ENCODE assay signal across 8 cellular contexts in the genomic region with DNA sequence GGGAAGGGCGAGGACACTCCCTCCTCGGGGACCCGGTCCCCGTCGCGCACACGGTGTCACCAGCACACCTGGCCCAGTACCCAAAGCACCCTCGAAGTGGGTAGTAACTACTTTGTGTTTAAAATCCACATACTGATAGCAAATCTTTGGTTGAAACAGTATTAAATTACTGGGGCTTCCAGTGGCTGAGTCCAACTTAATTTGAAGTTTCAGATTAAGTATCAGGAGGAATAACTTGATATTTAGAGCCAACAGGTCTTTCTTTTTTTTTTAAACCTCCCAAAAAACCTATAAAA. TPM values are rescaled to one million over a fixed set of nuclear protein-coding genes. Genes with fewer than 3 reads are reported as not detected.
DNase-seq lines count a peak whose midpoint lies in the region; ATAC-seq and TF ChIP-seq lines count a peak whose summit lies in the region.

No MANE protein-coding gene starts in this region.

- H3K9me3 ChIP-seq in RWPE2 (ENCODE audit: severe bottlenecking) (no peaks in the 10 kb centered on the region), smooth muscle cell (replicated peaks; ENCODE audit: low read depth) (no peaks in the 10 kb centered on the region)

- H3K27me3 Mint-ChIP-seq in activated naive CD4-positive, alpha-beta T cell treated with anti-CD3 and anti-CD28 coated beads, Interleukin-2, amount 10 ng/mL, durations not matched to agents 7 days and 5 days = no peaks in the 10 kb centered on the region

- H3K4me1 ChIP-seq in RWPE2 (ENCODE audit: insufficient read depth, poor library complexity, severe bottlenecking) = no peaks in the 10 kb centered on the region
- H3K4me1 ChIP-seq in smooth muscle cell (ENCODE audit: low read depth) = peaks cover 10% of the 10 kb centered on the region

- DNase-seq in activated naive CD4-positive, alpha-beta T cell treated with anti-CD3 and anti-CD28 coated beads, Interleukin-2, amount 10 ng/mL, durations not matched to agents 7 days and 5 days = no peak
- no peak for DNase-seq in activated naive CD4-positive, alpha-beta T cell (lab: John Stamatoyannopoulos, UW)
- no peak for DNase-seq in RWPE2 (ENCODE audit: low spot score)
- DNase-seq in fibroblast of villous mesenchyme (ENCODE audit: low read depth) = no peak
- no peak for DNase-seq in smooth muscle cell (lab: John Stamatoyannopoulos, UW; ENCODE audit: unreplicated experiment)
- no peak for DNase-seq in activated effector memory CD4-positive, alpha-beta T cell treated with Interleukin-2 at 50 U/mL for 16 hours
- no peak for DNase-seq in dedifferentiated amniotic fluid mesenchymal stem cell (ENCODE audit: extremely low spot score)

- no peaks in the 10 kb centered on the region for H3K27me3 ChIP-seq in RWPE2 (ENCODE audit: insufficient read depth, poor library complexity, severe bottlenecking)
- H3K27me3 ChIP-seq in smooth muscle cell (ENCODE audit: low read depth) = no peaks in the 10 kb centered on the region

- H3K9me3 Mint-ChIP-seq in activated naive CD4-positive, alpha-beta T cell treated with anti-CD3 and anti-CD28 coated beads, Interleukin-2, amount 10 ng/mL, durations not matched to agents 7 days and 5 days = no peaks in the 10 kb centered on the region

- peaks cover 9% of the 10 kb centered on the region; the same call in 1 of the 2 replicates for H3K36me3 ChIP-seq in RWPE2 (ENCODE audit: low read depth)
- no peaks in the 10 kb centered on the region for H3K36me3 ChIP-seq in smooth muscle cell (ENCODE audit: low read depth)

- peaks cover 33% of the 10 kb centered on the region for H3K4me1 Mint-ChIP-seq in activated naive CD4-positive, alpha-beta T cell treated with anti-CD3 and anti-CD28 coated beads, Interleukin-2, amount 10 ng/mL, durations not matched to agents 7 days and 5 days

- H3K4me2 ChIP-seq in smooth muscle cell = peak overlapping the region; percentile 86

- no peak for TF ChIP-seq CTCF in RWPE2 (IDR thresholded peaks at IDR 0.05; ENCODE audit: poor library complexity, severe bottlenecking)
- no peak for TF ChIP-seq CTCF in fibroblast of villous mesenchyme (IDR thresholded peaks at IDR 0.05; ENCODE audit: insufficient read depth, low read depth, low read length)
- no peak for TF ChIP-seq CTCF in smooth muscle cell (IDR thresholded peaks at IDR 0.05; ENCODE audit: borderline replicate concordance, insufficient read depth, poor library complexity, severe bottlenecking)

- CTCF ChIA-PET in activated naive CD4-positive, alpha-beta T cell treated with anti-CD3 and anti-CD28 coated beads, Interleukin-2, amount 10 ng/mL, durations not matched to agents 7 days and 5 days (lab: Charles Lee) = no interaction called here

- no peaks in the 10 kb centered on the region for H4K20me1 ChIP-seq in smooth muscle cell (ENCODE audit: low read depth)

- peak overlapping the region; percentile 81 for H2AFZ ChIP-seq in smooth muscle cell (ENCODE audit: low read depth)

- no peaks in the 10 kb centered on the region for H3F3A ChIP-seq in smooth muscle cell (ENCODE audit: low read depth)

- H3K79me2 ChIP-seq in smooth muscle cell (ENCODE audit: low read depth) = no peaks in the 10 kb centered on the region

- peak overlapping the region; percentile 46 for H3K27ac ChIP-seq in RWPE2 (ENCODE audit: poor library complexity, severe bottlenecking)
- peak overlapping the region; percentile 90 for H3K27ac ChIP-seq in smooth muscle cell (ENCODE audit: low read depth)

- H3K9ac ChIP-seq in smooth muscle cell (ENCODE audit: low read depth) = peak overlapping the region; percentile 87

- peak overlapping the region; percentile 70 for H3K4me3 Mint-ChIP-seq in activated naive CD4-positive, alpha-beta T cell treated with anti-CD3 and anti-CD28 coated beads, Interleukin-2, amount 10 ng/mL, durations not matched to agents 7 days and 5 days

- peak overlapping the region; percentile 86 for H3K27ac Mint-ChIP-seq in activated naive CD4-positive, alpha-beta T cell treated with anti-CD3 and anti-CD28 coated beads, Interleukin-2, amount 10 ng/mL, durations not matched to agents 7 days and 5 days

- ATAC-seq in RWPE2 (ENCODE audit: low read depth) = no peak
- no peak for ATAC-seq in GM18517 (IDR thresholded peaks at IDR 0.05; ENCODE audit: unreplicated experiment)

- peaks cover 12% of the 10 kb centered on the region for H3K36me3 Mint-ChIP-seq in activated naive CD4-positive, alpha-beta T cell treated with anti-CD3 and anti-CD28 coated beads, Interleukin-2, amount 10 ng/mL, durations not matched to agents 7 days and 5 days

- peak overlapping the region; percentile 79 for H3K4me3 ChIP-seq in RWPE2 (ENCODE audit: severe bottlenecking)
- peak overlapping the region; percentile 83 for H3K4me3 ChIP-seq in fibroblast of villous mesenchyme (ENCODE audit: low read depth, low read length)
- peak overlapping the region; percentile 66 for H3K4me3 ChIP-seq in smooth muscle cell

- under 1% methylated on average over 8 of the region's 8 CpGs for WGBS in smooth muscle cell (ENCODE audit: low lambda C conversion rate)

RNA-seq across cellular contexts. Expression of gene ATG10, which starts 0.6 kb away (rescaled TPM):
- total RNA-seq in fibroblast of villous mesenchyme (5.8 and 9.1 TPM in 2 replicates), smooth muscle cell (2.3 and 7.2 TPM in 2 replicates)
- 9.8 and 12.5 TPM in 2 replicates for polyA plus RNA-seq in smooth muscle cell
